1 cellular context compared by ENCODE assay signal in the genomic region with DNA sequence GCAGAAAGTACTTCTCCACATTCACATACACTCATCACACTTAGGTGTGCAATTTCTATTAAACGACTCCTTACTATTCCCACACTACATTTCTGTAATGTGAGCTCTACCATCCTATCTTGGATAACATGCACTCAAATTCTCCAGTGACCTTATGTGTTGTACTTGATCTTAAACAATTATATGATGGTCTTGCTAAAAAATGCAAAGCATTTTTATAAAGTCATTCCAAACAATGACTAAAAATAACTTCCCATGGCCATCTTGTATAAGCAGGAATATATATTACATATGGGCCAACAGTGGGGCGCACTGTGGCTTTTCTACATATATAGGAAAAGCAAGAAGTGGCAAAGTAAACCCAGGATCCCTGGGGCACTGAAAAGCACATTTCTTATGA.
A peak's percentile ranks its signal among the peaks of the same experiment; 100 is the strongest.
TF ChIP-seq lines count a peak whose summit lies in the region.

No MANE protein-coding gene starts in this region.

TF ChIP-seq in IMR-90, 13 proteins besides CTCF, POLR2A, EP300 and RAD21:
- TF ChIP-seq RFX5 (IDR thresholded peaks at IDR 0.05; ENCODE audit: low read depth, low read length) (peak; percentile 42; the same call in 1 of the 2 replicates), MAFK (IDR thresholded peaks at IDR 0.05; ENCODE audit: low read depth, low read length) (no peak)
TF ChIP-seq in IMR-90: peak in this region for 1.
